In genomic region chr6:34680313-34680712, GRCh38 we compare ENCODE assay signal across 7 cellular contexts. TPM values are rescaled to one million over a fixed set of nuclear protein-coding genes. Genes with fewer than 3 reads are reported as not detected.
A peak's percentile ranks its signal among the peaks of the same experiment; 100 is the strongest.
DNase-seq lines count a peak whose midpoint lies in the region; ATAC-seq, FAIRE-seq and TF ChIP-seq lines count a peak whose summit lies in the region.
"Not testable (repeated sequence)": the region's sequence is repeated elsewhere in the genome, so short reads cannot be mapped to it uniquely, and the experiment has no call there.

No MANE protein-coding gene starts in this region.

- 60% methylated on average over 7 of the region's 7 CpGs for WGBS in K562 (ENCODE audit: insufficient coverage, low coverage, missing lambda C conversion rate)

- peak overlapping the region in 7 of 11 experiments; percentile 34 to 74 (median 58); a peak in 8 of 22 replicates for H3K4me2 ChIP-seq in BLaER1 treated with 17β-estradiol and CSF1 and Interleukin-3, amounts not matched to agents 10 nM and 100 nM
- peak overlapping the region; percentile 33 for H3K4me2 ChIP-seq in SU-DHL-6 (ENCODE audit: low read depth, low read length, poor library complexity, severe bottlenecking)
- not testable (repeated sequence) for H3K4me2 ChIP-seq in K562 (ENCODE audit: insufficient read depth, low read length)

- not testable (repeated sequence) for TF ChIP-seq POLR2A in K562 (conservative IDR thresholded peaks at IDR 0.05)

- H3K4me1 Mint-ChIP-seq in immature natural killer cell (peaks cover 40 to 65% of the 10 kb centered on the region in 2 donors), natural killer cell (peaks cover 31 to 36% of the 10 kb centered on the region in 2 donors)

- H3K27ac ChIP-seq in BLaER1 treated with 17β-estradiol and CSF1 and Interleukin-3, amounts not matched to agents 10 nM and 100 nM = peak overlapping the region in 3 of 11 experiments; percentile 6 to 24 (median 10); a peak in 5 of 22 replicates
- 0 out of 2 replicates have a peak overlapping the region, but pooled peaks have one; percentile 61 for H3K27ac ChIP-seq in HEK293 (ENCODE audit: extremely low read depth, low read depth, low read length)
- H3K27ac ChIP-seq in SU-DHL-6 (ENCODE audit: low read depth, low read length) = peak overlapping the region; percentile 62; the same call in 1 of the 2 replicates
- H3K27ac ChIP-seq in K562 (ENCODE audit: extremely low read depth, low read depth, low read length) = peak overlapping the region; percentile 68; the same call in 1 of the 3 replicates
- H3K27ac ChIP-seq in thoracic aorta = peak overlapping the region in 1 of 2 donors; percentile 44

- peak overlapping the region in 2 of 11 experiments; percentile 48 to 51; a peak in 2 of 22 replicates for H3K9ac ChIP-seq in BLaER1 treated with 17β-estradiol and CSF1 and Interleukin-3, amounts not matched to agents 10 nM and 100 nM
- H3K9ac ChIP-seq in SU-DHL-6 (ENCODE audit: low read length) = not testable (repeated sequence)
- H3K9ac ChIP-seq in K562 (ENCODE audit: insufficient read depth in 1 of 2, low read depth in 2 of 2, low read length in 2 of 2) = 0 out of 4 replicates have a peak overlapping the region, but pooled peaks of 1 of the 2 experiments have one; percentile 35

- in situ Hi-C loops in K562 (cut with MboI) = not testable (repeated sequence)

- peaks cover 15 to 44% (median 23%) of the 10 kb centered on the region in 10 experiments for H3K4me1 ChIP-seq in BLaER1 treated with 17β-estradiol and CSF1 and Interleukin-3, amounts not matched to agents 10 nM and 100 nM
- peaks cover 15% of the 10 kb centered on the region for H3K4me1 ChIP-seq in HEK293 (ENCODE audit: control insufficient read depth, insufficient read depth, low read length)
- H3K4me1 ChIP-seq in K562 (replicated peaks in 1 of 2; ENCODE audit: control insufficient read depth in 2 of 2, insufficient read depth in 2 of 2, low read length in 2 of 2) = peaks cover 13 to 22% of the 10 kb centered on the region in 2 experiments
- H3K4me1 ChIP-seq in thoracic aorta (ENCODE audit: control insufficient read depth in 1 of 2, low read depth in 2 of 2) = peaks cover 26 to 29% of the 10 kb centered on the region in 2 donors

- H3K79me2 ChIP-seq in SU-DHL-6 (ENCODE audit: insufficient read depth, low read length) (peaks cover 87% of the 10 kb centered on the region), K562 (ENCODE audit: control insufficient read depth, insufficient read depth, low read length) (peaks cover 93% of the 10 kb centered on the region)

- ATAC-seq in K562 = peak; percentile 33; the same call in 2 of the 3 replicates
- ATAC-seq in natural killer cell; thoracic aorta (ENCODE audit: insufficient number of reproducible peaks, low FRiP score, low read depth): not testable (repeated sequence)

- H3K27ac Mint-ChIP-seq in immature natural killer cell (peak overlapping the region; percentile 47 to 78 (median 61)), natural killer cell (peak overlapping the region; percentile 34 to 67)

- H4K20me1 ChIP-seq in BLaER1 treated with 17β-estradiol and CSF1 and Interleukin-3, amounts not matched to agents 10 nM and 100 nM = peaks cover 22 to 96% (median 69%) of the 10 kb centered on the region in 11 experiments; a peak in 21 of 22 replicates
- H4K20me1 ChIP-seq in SU-DHL-6 (ENCODE audit: low read depth, low read length); K562 (replicated peaks; ENCODE audit: control insufficient read depth, insufficient read depth, low read length): not testable (repeated sequence)

- H3K27me3 Mint-ChIP-seq in immature natural killer cell (ENCODE audit: low read depth in 3 of 3); natural killer cell (ENCODE audit: low read depth in 2 of 2): not testable (repeated sequence)

- not testable (repeated sequence) for H3K4me3 ChIP-seq in BLaER1 treated with 17β-estradiol and CSF1 and Interleukin-3, amounts not matched to agents 10 nM and 100 nM; HEK293 (ENCODE audit: low read depth, low read length); SU-DHL-6 (ENCODE audit: insufficient read depth, low read length, poor library complexity, severe bottlenecking); K562
- peak overlapping the region; percentile 27 for H3K4me3 ChIP-seq in thoracic aorta

- not testable (repeated sequence) for TF ChIP-seq CTCF in HEK293 (tag by site-specific recombination; IDR thresholded peaks at IDR 0.05); SU-DHL-6 (IDR thresholded peaks at IDR 0.05; ENCODE audit: insufficient read depth, low read length, poor library complexity, severe bottlenecking); K562 (IDR thresholded peaks at IDR 0.05 in 2 of 3, conservative IDR thresholded peaks at IDR 0.05 in 1 of 3; ENCODE audit: insufficient read depth in 2 of 3, low read depth in 1 of 3, low read length in 3 of 3); natural killer cell (IDR thresholded peaks at IDR 0.05); thoracic aorta (IDR thresholded peaks at IDR 0.05)

- not testable (repeated sequence) for H3K36me3 Mint-ChIP-seq in immature natural killer cell, natural killer cell

- POLR2A ChIA-PET in HEK293 (lab: Yijun Ruan, JAX) = not testable (repeated sequence)
- POLR2A ChIA-PET in K562 (lab: Yijun Ruan, JAX) = interaction anchor here (1.0 to 2.1 kb wide), 3 partner anchors 12 to 30 kb away, joined by 3 to 4 read pairs (median 3); no protein-coding TSS in a partner anchor

- BruUV-seq in K562 (replicated peaks; lab: Mats Ljungman, UMichigan) = not testable (repeated sequence)

- H3K4me3 Mint-ChIP-seq in immature natural killer cell, natural killer cell: not testable (repeated sequence)

- not testable (repeated sequence) for TF ChIP-seq EP300 in K562 (IDR thresholded peaks at IDR 0.05; ENCODE audit: low read length)

- not testable (repeated sequence) for H3K27me3 ChIP-seq in BLaER1 treated with 17β-estradiol and CSF1 and Interleukin-3, amounts not matched to agents 10 nM and 100 nM; SU-DHL-6 (ENCODE audit: low read length); K562 (ENCODE audit: control insufficient read depth in 2 of 2, insufficient read depth in 2 of 2, low read length in 2 of 2); thoracic aorta (replicated peaks; ENCODE audit: insufficient read depth)

- H3K9me2 ChIP-seq in SU-DHL-6 (replicated peaks; ENCODE audit: insufficient read depth, low read length) = not testable (repeated sequence)

- not testable (repeated sequence) for H2AFZ ChIP-seq in SU-DHL-6 (ENCODE audit: low read depth, low read length, severe bottlenecking); K562 (ENCODE audit: low read depth, low read length)

- not testable (repeated sequence) for DNase-seq in K562 (ENCODE audit: extremely low read depth in 1 of 4, low spot score in 3 of 4); immature natural killer cell; natural killer cell; thoracic aorta (ENCODE audit: low spot score)

- H3K9me1 ChIP-seq in K562 (ENCODE audit: control insufficient read depth, insufficient read depth, low read length) = not testable (repeated sequence)

- not testable (repeated sequence) for H3K9me3 ChIP-seq in BLaER1 treated with 17β-estradiol and CSF1 and Interleukin-3, amounts not matched to agents 10 nM and 100 nM (replicated peaks in 1 of 11); HEK293 (ENCODE audit: control insufficient read depth, insufficient read depth, low read depth, low read length); SU-DHL-6 (ENCODE audit: insufficient read depth, low read length); K562 (replicated peaks; ENCODE audit: control insufficient read depth, insufficient read depth, low read depth, low read length); thoracic aorta

- FAIRE-seq in K562 (lab: Jason Lieb, UNC) = not testable (repeated sequence)

- not testable (repeated sequence) for H3K9me3 Mint-ChIP-seq in immature natural killer cell, natural killer cell

- not testable (repeated sequence) for TF ChIP-seq RAD21 in K562 (CRISPR knock-in tag; conservative IDR thresholded peaks at IDR 0.05 in 1 of 2, IDR thresholded peaks at IDR 0.05 in 1 of 2)

- H3F3A ChIP-seq in SU-DHL-6 (ENCODE audit: insufficient read depth) = peaks cover 32% of the 10 kb centered on the region

- CTCF ChIA-PET in HEK293 (lab: Yijun Ruan, JAX); K562 (lab: Yijun Ruan, JAX; ENCODE audit: low intra/inter-chr PET ratio): not testable (repeated sequence)

- H3K36me3 ChIP-seq in BLaER1 treated with 17β-estradiol and CSF1 and Interleukin-3, amounts not matched to agents 10 nM and 100 nM = peaks cover 0 to 13% (median 0%) of the 10 kb centered on the region in 11 experiments; a peak in 2 of 22 replicates
- not testable (repeated sequence) for H3K36me3 ChIP-seq in HEK293 (ENCODE audit: control insufficient read depth in 2 of 2, insufficient read depth in 1 of 2, low read length in 2 of 2); SU-DHL-6 (ENCODE audit: low read length); thoracic aorta
- H3K36me3 ChIP-seq in K562 (ENCODE audit: control insufficient read depth, insufficient read depth, low read length) = peaks cover 15% of the 10 kb centered on the region; the same call in 1 of the 3 replicates

- intact Hi-C loops in K562 (cut with micrococcal nuclease); natural killer cell (cut with micrococcal nuclease): not testable (repeated sequence)

RNA-seq across cellular contexts. Expression of gene ILRUN, which starts 16.3 kb away (rescaled TPM):
- total RNA-seq in K562 (2011; cell fraction: chromatin; rRNA removed; ENCODE audit: low replicate concordance) = 46.7 and 47.2 TPM in 2 replicates
- 30.2 and 32.0 TPM in 2 replicates for total RNA-seq in K562 (2011; cell fraction: nucleolus; rRNA removed)
- total RNA-seq in K562 (2011; cell fraction: nucleoplasm; rRNA removed) = 38.8 and 48.2 TPM in 2 replicates
- total RNA-seq in K562 (2014; rRNA removed) (35.7 and 44.7 TPM in 2 replicates), K562 (2014; rRNA removed; fragmentation: Illumina TruSeq; extraction: Trizol) (54.9 and 57.6 TPM in 2 replicates), K562 (2015; rRNA removed; fragmentation: Illumina TruSeq; extraction: Trizol) (53.4 and 55.0 TPM in 2 replicates), K562 (2021) (74.5 and 78.9 TPM in 2 replicates), natural killer cell (100 to 1,000 TPM in 1 of 3 donors, 10 to 100 TPM in 2; 91.2 to 101 (median 92.3) TPM), thoracic aorta (10 to 100 TPM; 75.4 to 78.9 TPM)
- polyA plus RNA-seq in K562 (2011; rRNA removed) (62.1 and 66.1 TPM in 2 replicates), K562 (2014; fragmentation: Illumina TruSeq; extraction: Trizol) (70.0 and 74.7 TPM in 2 replicates), K562 (2014; fragmentation: Nextera tagmentation; extraction: Ambion mirVana) (10 to 100 TPM; 24.9 to 30.7 TPM), K562 (2014; rRNA removed) (42.8 and 44.2 TPM in 2 replicates), immature natural killer cell (10 to 100 TPM; 16.5 to 26.8 (median 19.3) TPM)
- 53.1 and 62.6 TPM in 2 replicates for polyA plus RNA-seq in K562 (2011; cell fraction: cytosol; rRNA removed)
- polyA plus RNA-seq in K562 (2011; cell fraction: nucleus; rRNA removed) = 26.0 and 30.3 TPM in 2 replicates
- 75.6 and 76.6 TPM in 2 replicates for polyA plus RNA-seq in K562 (2012)
- polyA minus RNA-seq in K562 (2011; rRNA and poly(A)+ RNA removed) = 88.9 and 93.9 TPM in 2 replicates
- 48.1 and 57.5 TPM in 2 replicates for polyA minus RNA-seq in K562 (2011; cell fraction: cytosol; rRNA and poly(A)+ RNA removed)
- 12.9 and 20.4 TPM in 2 replicates for polyA minus RNA-seq in K562 (2011; cell fraction: nucleus; rRNA and poly(A)+ RNA removed)
